Comparison of ENCODE assay signal across 8 cellular contexts in the genomic region with DNA sequence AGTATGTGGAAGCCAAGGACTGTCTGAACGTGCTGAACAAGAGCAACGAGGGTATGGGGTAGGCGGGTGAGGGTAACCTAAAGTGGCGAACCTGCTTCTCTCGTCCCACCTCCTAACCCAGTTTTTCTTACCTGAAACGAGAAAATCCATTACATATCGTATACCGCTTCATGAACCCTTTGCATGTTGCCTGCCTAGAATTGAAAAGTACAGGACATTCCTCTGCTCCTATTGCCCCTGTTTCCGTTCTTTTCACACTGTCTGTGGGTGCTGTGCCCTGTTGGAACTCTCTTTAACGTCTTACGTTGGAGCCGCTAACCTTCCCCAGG. TPM values are rescaled to one million over a fixed set of nuclear protein-coding genes. Genes with fewer than 3 reads are reported as not detected.
DNase-seq lines count a peak whose midpoint lies in the region; ATAC-seq and TF ChIP-seq lines count a peak whose summit lies in the region.

No MANE protein-coding gene starts in this region.

- TSS peak; percentile 49 for BruUV-seq in A673 (replicated peaks; lab: Mats Ljungman, UMichigan)

- H3K9ac ChIP-seq in colonic mucosa (ENCODE audit: low read depth in 2 of 2, low read length in 2 of 2), result peak overlapping the region; percentile 98 to 99

- CTCF ChIA-PET in A673 (lab: Charles Lee), result interaction anchor here (0.9 to 1.2 kb wide), 2 partner anchors 26 to 82 kb away, joined by 8 to 9 read pairs; partner anchors contain the start of gene AAAS

- POLR2A ChIA-PET in A673 (lab: Charles Lee; ENCODE audit: low non-redundant PET), result no interaction called here

- no peak for TF ChIP-seq CTCF in A673 (conservative IDR thresholded peaks at IDR 0.05; ENCODE audit: low read depth, low read length)
- no peak for TF ChIP-seq CTCF in LNCaP clone FGC (IDR thresholded peaks at IDR 0.05; ENCODE audit: control insufficient read depth, extremely low read depth, insufficient read depth)
- TF ChIP-seq CTCF in colonic mucosa (IDR thresholded peaks at IDR 0.05), result no peak

- no peak for ATAC-seq in GM21381 (IDR thresholded peaks at IDR 0.05; ENCODE audit: unreplicated experiment)

- DNase-seq in A673 (ENCODE audit: low spot score) (no peak), LNCaP clone FGC (ENCODE audit: low read depth) (no peak), colonic mucosa (no peak), NCI-H1092 (lab: John Stamatoyannopoulos, UW) (no peak), GM19238 (ENCODE audit: insufficient read length, low spot score) (no peak), NCI-H2107 (lab: John Stamatoyannopoulos, UW) (no peak)

- H3K27ac ChIP-seq in A673 (ENCODE audit: low read depth, low read length, poor library complexity, severe bottlenecking) (peak overlapping the region; percentile 50), colonic mucosa (peak overlapping the region; percentile 67), muscle layer of duodenum (ENCODE audit: low read length) (peak overlapping the region; percentile 90)

- intact Hi-C loops in A673 (cut with micrococcal nuclease; ENCODE audit: unreplicated experiment) (no loop called here), colonic mucosa (cut with DNase I) (no loop called here)

- H3K4me1 ChIP-seq in A673 (ENCODE audit: insufficient read depth, low read length, poor library complexity, severe bottlenecking) (peaks cover 13% of the 10 kb centered on the region), colonic mucosa (peaks cover 13% of the 10 kb centered on the region), muscle layer of duodenum (ENCODE audit: control insufficient read depth in 1 of 2, insufficient read depth in 2 of 2, low read length in 2 of 2) (peaks cover 23 to 45% of the 10 kb centered on the region in 2 donors)

- H3K9me3 ChIP-seq in A673 (ENCODE audit: low read depth, low read length, poor library complexity, severe bottlenecking) (no peaks in the 10 kb centered on the region), colonic mucosa (no peaks in the 10 kb centered on the region), muscle layer of duodenum (ENCODE audit: control insufficient read depth in 1 of 2, low read length in 2 of 2) (no peaks in the 10 kb centered on the region)

- H3K36me3 ChIP-seq in A673 (ENCODE audit: insufficient read depth, low read length, poor library complexity, severe bottlenecking) (peaks cover 48% of the 10 kb centered on the region), colonic mucosa (no peaks in the 10 kb centered on the region), muscle layer of duodenum (ENCODE audit: control insufficient read depth in 1 of 2, insufficient read depth in 2 of 2, low read length in 2 of 2) (peaks cover 8 to 18% of the 10 kb centered on the region in 2 donors)

- peak overlapping the region; percentile 57 for H3K4me3 ChIP-seq in A673 (ENCODE audit: low read depth, low read length, poor library complexity, severe bottlenecking)
- H3K4me3 ChIP-seq in LNCaP clone FGC (ENCODE audit: low read depth, low read length), result peak overlapping the region; percentile 55
- H3K4me3 ChIP-seq in colonic mucosa, result peak overlapping the region; percentile 60
- peak overlapping the region; percentile 66 to 83 for H3K4me3 ChIP-seq in muscle layer of duodenum (ENCODE audit: low read depth in 1 of 2, low read length in 2 of 2)

- H3K27me3 ChIP-seq in A673 (replicated peaks; ENCODE audit: insufficient read depth, low read depth, low read length, poor library complexity) (no peaks in the 10 kb centered on the region), colonic mucosa (no peaks in the 10 kb centered on the region), muscle layer of duodenum (ENCODE audit: low read depth, low read length) (no peaks in the 10 kb centered on the region)

RNA-seq across cellular contexts. Expression of gene PFDN5, which starts 0.5 kb away (rescaled TPM):
- 268 and 288 TPM in 2 replicates for total RNA-seq in A673 (2021)
- 100 to 1,000 TPM; 247 to 305 TPM for total RNA-seq in colonic mucosa

RNA-seq across cellular contexts. Expression of gene MYG1, which starts 3.6 kb away (rescaled TPM):
- total RNA-seq in A673 (2021) (102 and 111 TPM in 2 replicates), colonic mucosa (10 to 100 TPM; 37.4 to 60.6 TPM)

RNA-seq across cellular contexts. Expression of gene AAAS, which starts 25.6 kb away (rescaled TPM):
- 94.2 and 104 TPM in 2 replicates for total RNA-seq in A673 (2021)
- 10 to 100 TPM; 36.4 to 61.4 TPM for total RNA-seq in colonic mucosa

RNA-seq across cellular contexts. Expression of gene ESPL1, which starts 27.8 kb away (rescaled TPM):
- total RNA-seq in A673 (2021), result 99.1 and 105 TPM in 2 replicates
- total RNA-seq in colonic mucosa, result 10 to 100 TPM in 1 of 2 donors, 1 to 10 TPM in 1; 9.6 to 34.6 TPM

RNA-seq across cellular contexts. Expression of gene SP7, which starts 40.3 kb away (rescaled TPM):
- total RNA-seq in A673 (2021), result not detected in 2 replicates
- not detected for total RNA-seq in colonic mucosa
